ENCODE assay signal across 24 cellular contexts in genomic region chr17:78611636-78612035, GRCh38. TPM values are rescaled to one million over a fixed set of nuclear protein-coding genes. Genes with fewer than 3 reads are reported as not detected.
A peak's percentile ranks its signal among the peaks of the same experiment; 100 is the strongest.
DNase-seq lines count a peak whose midpoint lies in the region; ATAC-seq and TF ChIP-seq lines count a peak whose summit lies in the region.
"Had no signal": no experiment of that assay in that cellular context is flagged by ENCODE, and none has a peak within 500 bp of the region (broad histone marks: within the 10 kb centered on the region; RNA-seq: fewer than 3 reads in every experiment).

No MANE protein-coding gene starts in this region.

- peak overlapping the region; percentile 36 for H3K4me2 ChIP-seq in smooth muscle cell

- ATAC-seq in GM19023 (IDR thresholded peaks at IDR 0.05; ENCODE audit: unreplicated experiment) (no peak), HG03460 (IDR thresholded peaks at IDR 0.05; ENCODE audit: unreplicated experiment) (no peak), HG02973 (IDR thresholded peaks at IDR 0.05; ENCODE audit: unreplicated experiment) (no peak)
- ATAC-seq: mucosa of descending colon; stimulated activated effector memory CD8-positive, alpha-beta T cell treated with anti-CD3 and anti-CD28 coated beads, Interleukin-12 subunit alpha, Interleukin-12 subunit beta, amount 100 ng/mL, for 72 hours had no signal

- H3K27me3 ChIP-seq in smooth muscle cell (ENCODE audit: low read depth): no peaks in the 10 kb centered on the region
- H3K27me3 ChIP-seq: ascending aorta, neutrophil had no signal

- H3K9ac ChIP-seq in smooth muscle cell (ENCODE audit: low read depth): no peak overlapping the region
- H3K9ac ChIP-seq: GM23248 had no signal

- H2AFZ ChIP-seq in smooth muscle cell (ENCODE audit: low read depth): no peak overlapping the region
- H2AFZ ChIP-seq: GM23248 had no signal

- WGBS in smooth muscle cell (ENCODE audit: low lambda C conversion rate): 12% methylated on average over 7 of the region's 7 CpGs

- no peak overlapping the region for H3K27ac ChIP-seq in smooth muscle cell (ENCODE audit: low read depth)
- H3K27ac ChIP-seq: ascending aorta, GM23248, neutrophil, thoracic aorta had no signal

- H4K20me1 ChIP-seq in smooth muscle cell (ENCODE audit: low read depth): no peaks in the 10 kb centered on the region

- H3K79me2 ChIP-seq in smooth muscle cell (ENCODE audit: low read depth): no peaks in the 10 kb centered on the region

- peaks cover 5% of the 10 kb centered on the region for H3F3A ChIP-seq in smooth muscle cell (ENCODE audit: low read depth)

- H3K4me3 ChIP-seq in smooth muscle cell: no peak overlapping the region
- H3K4me3 ChIP-seq: ascending aorta, GM23248, mucosa of descending colon, thoracic aorta had no signal

- peaks cover 4% of the 10 kb centered on the region for H3K4me1 ChIP-seq in smooth muscle cell (ENCODE audit: low read depth)

- no peaks in the 10 kb centered on the region for H3K36me3 ChIP-seq in smooth muscle cell (ENCODE audit: low read depth)
- H3K36me3 ChIP-seq: ascending aorta, neutrophil, thoracic aorta had no signal

- no peaks in the 10 kb centered on the region for H3K9me3 ChIP-seq in smooth muscle cell (replicated peaks; ENCODE audit: low read depth)
- H3K9me3 ChIP-seq: ascending aorta, mucosa of descending colon, neutrophil, thoracic aorta had no signal

- no peak for TF ChIP-seq CTCF in smooth muscle cell (IDR thresholded peaks at IDR 0.05; ENCODE audit: borderline replicate concordance, insufficient read depth, poor library complexity, severe bottlenecking)

- DNase-seq in GM03348 (ENCODE audit: low spot score): peak; percentile 45
- peak; percentile 20 for DNase-seq in NCI-H2171 (lab: John Stamatoyannopoulos, UW)
- DNase-seq in fibroblast of peridontal ligament (ENCODE audit: extremely low read depth): peak; percentile 34
- no peak for DNase-seq in smooth muscle cell (lab: John Stamatoyannopoulos, UW; ENCODE audit: unreplicated experiment)
- DNase-seq: activated CD4-positive, alpha-beta memory T cell treated with anti-CD3 and anti-CD28 coated beads, Interleukin-2, amount 10 ng/mL, durations not matched to agents 7 days and 5 days; activated CD4-positive, CD25-positive, alpha-beta regulatory T cell; activated naive CD4-positive, alpha-beta T cell treated with anti-CD3 and anti-CD28 coated beads for 36 hours; Calu3; foreskin melanocyte; GM23248; Karpas-422; mucosa of descending colon; NCI-H1105; NCI-H226; retina; T-helper 9 cell had no signal

RNA-seq across cellular contexts. Expression of gene DNAH17, which starts 34.4 kb away (rescaled TPM):
- total RNA-seq in smooth muscle cell: 0.18 and 0.27 TPM in 2 replicates
- 0.98 and 4.2 TPM in 2 replicates for polyA plus RNA-seq in smooth muscle cell
- total RNA-seq: ascending aorta, GM23248 had no signal
- polyA plus RNA-seq: BJ had no signal
